In the genomic region with DNA sequence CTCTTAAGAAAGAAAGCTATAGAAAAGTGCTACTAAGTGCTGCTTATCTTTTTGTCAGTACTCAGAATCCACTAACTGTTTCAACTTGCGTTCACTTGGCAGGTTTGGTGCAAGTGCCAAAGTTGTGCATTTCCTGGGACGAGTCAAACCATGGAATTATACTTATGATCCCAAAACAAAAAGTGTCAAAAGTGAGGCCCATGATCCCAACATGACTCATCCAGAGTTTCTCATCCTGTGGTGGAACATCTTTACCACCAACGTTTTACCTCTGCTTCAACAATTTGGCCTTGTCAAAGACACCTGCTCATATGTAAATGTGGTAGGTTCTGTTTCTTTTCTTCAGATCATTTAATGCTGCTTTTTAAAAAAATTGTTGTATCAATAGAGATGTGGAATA, we compare ENCODE assay signal across 15 cellular contexts.
"Had no signal": no experiment of that assay in that cellular context is flagged by ENCODE, and none has a peak within 500 bp of the region (broad histone marks: within the 10 kb centered on the region; RNA-seq: fewer than 3 reads in every experiment).

No MANE protein-coding gene starts in this region.

- H3K4me1 Mint-ChIP-seq: activated B cell treated with CpG ODN at 0.5 μM for 24 hours, memory B cell, neural crest cell had no signal

- H3K4me3 ChIP-seq: thoracic aorta had no signal

- H3K27ac Mint-ChIP-seq: activated B cell treated with CpG ODN at 0.5 μM for 24 hours; activated naive CD4-positive, alpha-beta T cell treated with anti-CD3 and anti-CD28 coated beads, Interleukin-2, amount 50 U/mL, for 24 hours; endodermal cell; memory B cell; stimulated activated naive CD8-positive, alpha-beta T cell treated with anti-CD3 and anti-CD28 coated beads, Interleukin-15, Interleukin-2, amounts not matched to agents 100 ng/mL and 50 ng/mL, for 24 hours had no signal

- H3K27me3 Mint-ChIP-seq: activated B cell treated with CpG ODN at 0.5 μM for 24 hours; activated naive CD4-positive, alpha-beta T cell treated with anti-CD3 and anti-CD28 coated beads, Interleukin-2, amount 50 U/mL, for 24 hours; memory B cell; stimulated activated naive CD8-positive, alpha-beta T cell treated with anti-CD3 and anti-CD28 coated beads, Interleukin-15, Interleukin-2, amounts not matched to agents 100 ng/mL and 50 ng/mL, for 24 hours; T-helper 17 cell had no signal

- H3K27ac ChIP-seq: thoracic aorta had no signal

- ATAC-seq: T-helper 17 cell had no signal

- DNase-seq: activated B cell treated with CpG ODN at 0.5 μM for 24 hours; activated CD4-positive, alpha-beta T cell treated with anti-CD3 and anti-CD28 coated beads, Interleukin-2, amount 50 U/mL, for 1 hour; activated effector memory CD4-positive, alpha-beta T cell treated with Interleukin-2 at 50 U/mL for 16 hours; activated T-cell treated with anti-CD3 and anti-CD28 coated beads for 4 hours; central memory CD4-positive, alpha-beta T cell; dermis blood vessel endothelial cell; endodermal cell; stimulated activated CD4-positive, alpha-beta T cell treated with anti-CD3 and anti-CD28 coated beads, Interleukin-2, amount 100 ng/mL, for 48 hours; stimulated activated CD8-positive, alpha-beta memory T cell treated with anti-CD3 and anti-CD28 coated beads, Interleukin-4, amount 100 ng/mL, for 48 hours; T-helper 17 cell had no signal

- H3K9me3 ChIP-seq: thoracic aorta had no signal

- H3K4me3 Mint-ChIP-seq: activated B cell treated with CpG ODN at 0.5 μM for 24 hours; activated naive CD4-positive, alpha-beta T cell treated with anti-CD3 and anti-CD28 coated beads, Interleukin-2, amount 50 U/mL, for 24 hours; endodermal cell; memory B cell; neural crest cell; stimulated activated naive CD8-positive, alpha-beta T cell treated with anti-CD3 and anti-CD28 coated beads, Interleukin-15, Interleukin-2, amounts not matched to agents 100 ng/mL and 50 ng/mL, for 24 hours; T-helper 17 cell had no signal
